In genomic region chrX:41329101-41329500, GRCh38 we compare ENCODE assay signal across 30 cellular contexts.
"Had no signal": no experiment of that assay in that cellular context is flagged by ENCODE, and none has a peak within 500 bp of the region (broad histone marks: within the 10 kb centered on the region; RNA-seq: fewer than 3 reads in every experiment).

No MANE protein-coding gene starts in this region.

- H3K27ac ChIP-seq: body of pancreas, esophagus muscularis mucosa, foreskin keratinocyte, gastrocnemius medialis, heart right ventricle had no signal

- H3K27ac Mint-ChIP-seq: activated CD4-positive, alpha-beta memory T cell treated with anti-CD3 and anti-CD28 coated beads for 36 hours; activated CD4-positive, alpha-beta T cell treated with anti-CD3 and anti-CD28 coated beads for 36 hours; activated CD4-positive, alpha-beta T cell treated with anti-CD3 and anti-CD28 coated beads, Interleukin-2, amount 10 ng/mL, durations not matched to agents 24 days and 14 days; activated CD8-positive, alpha-beta T cell treated with anti-CD3 and anti-CD28 coated beads, Interleukin-2, amount 10 ng/mL, durations not matched to agents 7 days and 5 days; activated naive CD8-positive, alpha-beta T cell; activated T-helper 17 cell treated with anti-CD3 and anti-CD28 coated beads, Interleukin-2, amount 50 U/mL, for 72 hours; T-helper 2 cell treated with Interferon-gamma antibody and Interleukin-4, amounts not matched to agents 5 μg/mL and 100 μg/mL, for 36 hours had no signal

- H3K4me3 Mint-ChIP-seq: activated CD4-positive, alpha-beta T cell treated with anti-CD3 and anti-CD28 coated beads for 36 hours; activated CD4-positive, alpha-beta T cell treated with anti-CD3 and anti-CD28 coated beads, Interleukin-2, amount 10 ng/mL, durations not matched to agents 24 days and 14 days; activated CD8-positive, alpha-beta T cell treated with anti-CD3 and anti-CD28 coated beads, Interleukin-2, amount 10 ng/mL, durations not matched to agents 7 days and 5 days; activated naive CD8-positive, alpha-beta T cell; T-helper 2 cell treated with Interferon-gamma antibody and Interleukin-4, amounts not matched to agents 5 μg/mL and 100 μg/mL, for 36 hours had no signal

- H3K9me3 Mint-ChIP-seq: activated CD4-positive, alpha-beta memory T cell treated with anti-CD3 and anti-CD28 coated beads for 36 hours; activated CD4-positive, alpha-beta T cell treated with anti-CD3 and anti-CD28 coated beads, Interleukin-2, amount 10 ng/mL, durations not matched to agents 24 days and 14 days; activated T-cell treated with anti-CD3 and anti-CD28 coated beads, Interleukin-2, amount 50 U/mL, for 4 hours; activated T-helper 17 cell treated with anti-CD3 and anti-CD28 coated beads, Interleukin-2, amount 50 U/mL, for 72 hours; effector memory CD8-positive, alpha-beta T cell; T-helper 2 cell treated with Interferon-gamma antibody and Interleukin-4, amounts not matched to agents 5 μg/mL and 100 μg/mL, for 36 hours had no signal

- H3K27me3 ChIP-seq: body of pancreas, esophagus muscularis mucosa, foreskin keratinocyte, gastrocnemius medialis, heart right ventricle had no signal

- H3K9me3 ChIP-seq: body of pancreas, esophagus muscularis mucosa, gastrocnemius medialis, heart right ventricle had no signal

- DNase-seq: activated CD4-positive, alpha-beta memory T cell treated with anti-CD3 and anti-CD28 coated beads for 36 hours; activated CD4-positive, alpha-beta T cell treated with anti-CD3 and anti-CD28 coated beads for 36 hours; activated CD4-positive, alpha-beta T cell treated with anti-CD3 and anti-CD28 coated beads, Interleukin-2, amount 10 ng/mL, durations not matched to agents 24 days and 14 days; activated CD4-positive, CD25-positive, alpha-beta regulatory T cell; activated CD4-positive, CD25-positive, alpha-beta regulatory T cell treated with anti-CD3 and anti-CD28 coated beads, Interleukin-2, amount 50 U/mL, for 72 hours; activated CD8-positive, alpha-beta T cell treated with anti-CD3 and anti-CD28 coated beads, Interleukin-2, amount 10 ng/mL, durations not matched to agents 7 days and 5 days; activated effector memory CD4-positive, alpha-beta T cell treated with Interleukin-2 at 50 U/mL for 16 hours; activated gamma-delta T cell treated with Interleukin-2 at 50 U/mL for 16 hours; activated naive CD4-positive, alpha-beta T cell treated with anti-CD3 and anti-CD28 coated beads, Interleukin-2, amount 50 U/mL, for 16 hours; activated naive CD4-positive, alpha-beta T cell treated with Interleukin-2 at 50 U/mL for 16 hours; activated T-cell treated with anti-CD3 and anti-CD28 coated beads, Interleukin-2, amount 50 U/mL, for 4 hours; amniotic stem cell; anterior cingulate cortex; body of pancreas; caudate nucleus; cortex of kidney; dermis blood vessel endothelial cell; effector CD4-positive, alpha-beta T cell; effector memory CD8-positive, alpha-beta T cell; erythroblast; foreskin keratinocyte; gastrocnemius medialis; heart right ventricle; T-helper 1 cell; T-helper 17 cell; T1000 had no signal

- ATAC-seq: activated CD4-positive, alpha-beta T cell treated with anti-CD3 and anti-CD28 coated beads for 36 hours; activated CD8-positive, alpha-beta T cell treated with anti-CD3 and anti-CD28 coated beads, Interleukin-2, amount 10 ng/mL, durations not matched to agents 7 days and 5 days; activated T-cell treated with anti-CD3 and anti-CD28 coated beads, Interleukin-2, amount 50 U/mL, for 4 hours; activated T-helper 17 cell treated with anti-CD3 and anti-CD28 coated beads, Interleukin-2, amount 50 U/mL, for 72 hours; body of pancreas; effector memory CD8-positive, alpha-beta T cell; foreskin keratinocyte; gastrocnemius medialis; heart right ventricle; T-helper 17 cell had no signal

- H3K4me1 ChIP-seq: body of pancreas, gastrocnemius medialis had no signal

- H3K36me3 ChIP-seq: esophagus muscularis mucosa, gastrocnemius medialis, heart right ventricle had no signal

- H3K4me3 ChIP-seq: body of pancreas, esophagus muscularis mucosa, gastrocnemius medialis, heart right ventricle had no signal

- H3K36me3 Mint-ChIP-seq: activated naive CD8-positive, alpha-beta T cell had no signal

- H3K27me3 Mint-ChIP-seq: activated CD4-positive, alpha-beta memory T cell treated with anti-CD3 and anti-CD28 coated beads for 36 hours; activated CD4-positive, alpha-beta T cell treated with anti-CD3 and anti-CD28 coated beads for 36 hours; activated CD4-positive, alpha-beta T cell treated with anti-CD3 and anti-CD28 coated beads, Interleukin-2, amount 10 ng/mL, durations not matched to agents 24 days and 14 days; activated naive CD8-positive, alpha-beta T cell; activated T-helper 17 cell treated with anti-CD3 and anti-CD28 coated beads, Interleukin-2, amount 50 U/mL, for 72 hours; effector memory CD8-positive, alpha-beta T cell; T-helper 17 cell had no signal

- H3K4me1 Mint-ChIP-seq: activated T-helper 17 cell treated with anti-CD3 and anti-CD28 coated beads, Interleukin-2, amount 50 U/mL, for 72 hours had no signal
